Comparison of ENCODE assay signal across 12 cellular contexts in the genomic region with DNA sequence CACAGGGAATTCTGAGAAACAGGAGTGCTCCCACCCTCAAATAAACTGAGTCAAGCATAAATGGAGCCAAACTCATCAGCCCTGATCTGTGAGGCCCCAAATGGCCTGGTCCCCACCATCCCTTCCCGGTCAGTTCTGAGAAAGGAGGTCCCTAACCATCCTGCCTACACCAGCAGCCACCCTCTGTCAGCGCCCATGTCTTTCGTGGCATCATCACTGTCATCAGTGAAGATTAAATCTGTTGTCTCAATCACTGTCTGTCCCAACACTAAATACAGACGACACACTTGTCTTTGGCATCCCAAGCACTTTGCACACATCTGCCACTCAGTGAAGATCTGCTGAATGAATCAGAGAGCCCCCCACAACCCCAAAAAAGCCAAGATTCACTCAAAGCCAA. TPM values are rescaled to one million over a fixed set of nuclear protein-coding genes. Genes with fewer than 3 reads are reported as not detected.
DNase-seq lines count a peak whose midpoint lies in the region; ATAC-seq lines count a peak whose summit lies in the region.
"Had no signal": no experiment of that assay in that cellular context is flagged by ENCODE, and none has a peak within 500 bp of the region (broad histone marks: within the 10 kb centered on the region; RNA-seq: fewer than 3 reads in every experiment).

No MANE protein-coding gene starts in this region.

- H3K36me3 Mint-ChIP-seq in activated naive CD4-positive, alpha-beta T cell treated with anti-CD3 and anti-CD28 coated beads, Interleukin-2, amount 10 ng/mL, durations not matched to agents 7 days and 5 days = peaks cover 49% of the 10 kb centered on the region

- H3K27ac ChIP-seq in angular gyrus (ENCODE audit: low read depth, low read length) = peak overlapping the region; percentile 47
- H3K27ac ChIP-seq in mucosa of rectum (ENCODE audit: low read depth in 2 of 2, low read length in 2 of 2) = peak overlapping the region; percentile 89 to 92
- peak overlapping the region; percentile 88 for H3K27ac ChIP-seq in temporal lobe (ENCODE audit: low read depth, low read length)

- peak overlapping the region in 1 of 2 donors; percentile 71 for H3K4me3 ChIP-seq in mucosa of rectum (ENCODE audit: low read length in 2 of 2)

- no peak overlapping the region for H3K4me3 Mint-ChIP-seq in activated naive CD4-positive, alpha-beta T cell treated with anti-CD3 and anti-CD28 coated beads, Interleukin-2, amount 10 ng/mL, durations not matched to agents 7 days and 5 days

- ATAC-seq in GM19395 (IDR thresholded peaks at IDR 0.05; ENCODE audit: unreplicated experiment) (no peak), HG02938 (IDR thresholded peaks at IDR 0.05; ENCODE audit: unreplicated experiment) (no peak)

- peaks cover 8% of the 10 kb centered on the region for H3K27me3 Mint-ChIP-seq in activated naive CD4-positive, alpha-beta T cell treated with anti-CD3 and anti-CD28 coated beads, Interleukin-2, amount 10 ng/mL, durations not matched to agents 7 days and 5 days

- no peaks in the 10 kb centered on the region for H3K27me3 ChIP-seq in mucosa of rectum (ENCODE audit: control insufficient read depth in 2 of 2, insufficient read depth in 2 of 2, low read length in 2 of 2)

- no peaks in the 10 kb centered on the region for H3K9me3 Mint-ChIP-seq in activated naive CD4-positive, alpha-beta T cell treated with anti-CD3 and anti-CD28 coated beads, Interleukin-2, amount 10 ng/mL, durations not matched to agents 7 days and 5 days

- H3K27ac Mint-ChIP-seq in activated naive CD4-positive, alpha-beta T cell treated with anti-CD3 and anti-CD28 coated beads, Interleukin-2, amount 10 ng/mL, durations not matched to agents 7 days and 5 days = peak overlapping the region; percentile 65

- H3K4me1 ChIP-seq in mucosa of rectum (ENCODE audit: control insufficient read depth in 2 of 2, insufficient read depth in 2 of 2, low read length in 2 of 2) = peaks cover 59 to 60% of the 10 kb centered on the region in 2 donors

- peak overlapping the region; percentile 14 to 67 for H3K9ac ChIP-seq in mucosa of rectum (ENCODE audit: low read depth in 1 of 2, low read length in 2 of 2)

- DNase-seq in activated naive CD4-positive, alpha-beta T cell treated with anti-CD3 and anti-CD28 coated beads, Interleukin-2, amount 10 ng/mL, durations not matched to agents 7 days and 5 days = peak; percentile 18
- DNase-seq in activated naive CD4-positive, alpha-beta T cell (lab: John Stamatoyannopoulos, UW) = no peak
- no peak for DNase-seq in SIG-M5 (lab: John Stamatoyannopoulos, UW)
- DNase-seq: erythroblast, NCI-H1105, NCI-H748 treated with DMSO at 0.1 percent for 48 hours, SW 1271 had no signal

- peaks cover 81% of the 10 kb centered on the region for H3K4me1 Mint-ChIP-seq in activated naive CD4-positive, alpha-beta T cell treated with anti-CD3 and anti-CD28 coated beads, Interleukin-2, amount 10 ng/mL, durations not matched to agents 7 days and 5 days

- CTCF ChIA-PET in activated naive CD4-positive, alpha-beta T cell treated with anti-CD3 and anti-CD28 coated beads, Interleukin-2, amount 10 ng/mL, durations not matched to agents 7 days and 5 days (lab: Charles Lee) = interaction anchor here (0.9 to 1.4 kb wide), 3 partner anchors 13 to 76 kb away, joined by 3 to 6 read pairs (median 4); no protein-coding TSS in a partner anchor

- H3K36me3 ChIP-seq in mucosa of rectum (ENCODE audit: control insufficient read depth in 2 of 2, insufficient read depth in 2 of 2, low read length in 2 of 2) = peaks cover 19 to 27% of the 10 kb centered on the region in 2 donors

- no peaks in the 10 kb centered on the region for H3K9me3 ChIP-seq in mucosa of rectum (ENCODE audit: control insufficient read depth in 2 of 2, low read length in 2 of 2)

RNA-seq across cellular contexts. Expression of a gene that starts 22.4 kb away (rescaled TPM):
- 21.9 TPM for total RNA-seq in temporal lobe

RNA-seq across cellular contexts. Expression of a gene that starts 38.3 kb away (rescaled TPM):
- total RNA-seq in temporal lobe = 75.7 TPM
